ENCODE assay signal across 24 cellular contexts in genomic region chr16:85391769-85392583, GRCh38.
DNase-seq lines count a peak whose midpoint lies in the region; ATAC-seq and TF ChIP-seq lines count a peak whose summit lies in the region.
"Had no signal": no experiment of that assay in that cellular context is flagged by ENCODE, and none has a peak within 500 bp of the region (broad histone marks: within the 10 kb centered on the region; RNA-seq: fewer than 3 reads in every experiment).

No MANE protein-coding gene starts in this region.

- in situ Hi-C loops in HAP-1 (cut with MboI; ENCODE audit: low sequenced_read_pairs): no loop called here

- no peaks in the 10 kb centered on the region for H3K36me3 Mint-ChIP-seq in activated CD4-positive, alpha-beta T cell treated with anti-CD3 and anti-CD28 coated beads for 36 hours (ENCODE audit: low read depth)
- no peaks in the 10 kb centered on the region for H3K36me3 Mint-ChIP-seq in WTC11

- H3K4me1 ChIP-seq in rectal smooth muscle tissue (ENCODE audit: control insufficient read depth, insufficient read depth, low read length): peaks cover 27% of the 10 kb centered on the region
- H3K4me1 ChIP-seq in HAP-1: peaks cover 14% of the 10 kb centered on the region

- ATAC-seq in activated CD4-positive, alpha-beta T cell treated with anti-CD3 and anti-CD28 coated beads for 36 hours: no peak
- no peak for ATAC-seq in WTC11
- no peak for ATAC-seq in left ventricle myocardium superior
- ATAC-seq: GM23338 had no signal

- H3K4me3 ChIP-seq in rectal smooth muscle tissue (ENCODE audit: low read length) (no peak overlapping the region), HAP-1 (no peak overlapping the region)
- H3K4me3 ChIP-seq: GM23338, lung, suprapubic skin had no signal

- no peak for TF ChIP-seq CTCF in WTC11 (IDR thresholded peaks at IDR 0.05)

- peaks cover 4% of the 10 kb centered on the region for H3K27me3 Mint-ChIP-seq in activated CD4-positive, alpha-beta T cell treated with anti-CD3 and anti-CD28 coated beads for 36 hours
- H3K27me3 Mint-ChIP-seq in WTC11 (ENCODE audit: low read depth): no peaks in the 10 kb centered on the region

- intact Hi-C loops in activated CD4-positive, alpha-beta T cell treated with anti-CD3 and anti-CD28 coated beads for 36 hours (cut with DNase I, micrococcal nuclease): loop anchor here in 1 of 2 experiments (2.0 kb wide), 1 partner anchor 325 kb away; no protein-coding TSS in a partner anchor
- intact Hi-C loops in left ventricle myocardium superior (cut with micrococcal nuclease): no loop called here

- no peak overlapping the region for H3K9ac ChIP-seq in rectal smooth muscle tissue (ENCODE audit: low read length)

- H3K4me1 Mint-ChIP-seq in activated CD4-positive, alpha-beta T cell treated with anti-CD3 and anti-CD28 coated beads for 36 hours: no peaks in the 10 kb centered on the region
- peaks cover 30% of the 10 kb centered on the region for H3K4me1 Mint-ChIP-seq in WTC11

- H3K36me3 ChIP-seq in rectal smooth muscle tissue (ENCODE audit: control insufficient read depth, insufficient read depth, low read length) (no peaks in the 10 kb centered on the region), HAP-1 (replicated peaks) (no peaks in the 10 kb centered on the region)
- H3K36me3 ChIP-seq: suprapubic skin had no signal

- H3K27ac ChIP-seq in rectal smooth muscle tissue (ENCODE audit: low read depth, low read length): peak overlapping the region; percentile 76
- H3K27ac ChIP-seq: C4-2B, HL-60, suprapubic skin had no signal

- no peak overlapping the region for H3K4me3 Mint-ChIP-seq in activated CD4-positive, alpha-beta T cell treated with anti-CD3 and anti-CD28 coated beads for 36 hours
- H3K4me3 Mint-ChIP-seq in WTC11: no peak overlapping the region
- H3K4me3 Mint-ChIP-seq: GM23338, neural crest cell had no signal

- H3K9me3 Mint-ChIP-seq in activated CD4-positive, alpha-beta T cell treated with anti-CD3 and anti-CD28 coated beads for 36 hours (ENCODE audit: low read depth): no peaks in the 10 kb centered on the region
- peaks cover 7% of the 10 kb centered on the region; the same call in 1 of the 2 replicates for H3K9me3 Mint-ChIP-seq in WTC11
- H3K9me3 Mint-ChIP-seq: GM23338, neural crest cell had no signal

- POLR2A ChIA-PET in activated CD4-positive, alpha-beta T cell treated with anti-CD3 and anti-CD28 coated beads for 36 hours (lab: Charles Lee): no interaction called here
- POLR2A ChIA-PET in WTC11 (lab: Charles Lee): no interaction called here

- DNase-seq in activated CD4-positive, alpha-beta T cell treated with anti-CD3 and anti-CD28 coated beads for 36 hours: peak; percentile 2
- DNase-seq in activated CD4-positive, alpha-beta T cell treated with anti-CD3 and anti-CD28 coated beads, Interleukin-2, amount 50 U/mL, for 1 hour: no peak
- DNase-seq in WTC11 (ENCODE audit: low spot score): peak; percentile 4
- DNase-seq in left ventricle myocardium superior: peak; percentile 10
- no peak for DNase-seq in cerebellar nuclear complex (lab: John Stamatoyannopoulos, UW)
- no peak for DNase-seq in dermis blood vessel endothelial cell
- no peak for DNase-seq in HAP-1 (ENCODE audit: low spot score in 2 of 2)
- DNase-seq: 8988T; activated T-cell treated with anti-CD3 and anti-CD28 coated beads, Interleukin-2, amount 50 U/mL, for 48 hours; DMS79 treated with DMSO at 0.1 percent for 48 hours; effector CD4-positive, alpha-beta T cell; KG1; NCI-H1105; NCI-H2227 treated with DMSO at 0.1 percent for 48 hours; NK-92 treated with Interleukin-12 subunit alpha and Interleukin-12 subunit beta, amount 100 ng/mL, for 24 hours; SIG-M5; stimulated activated CD4-positive, alpha-beta T cell treated with anti-CD3 and anti-CD28 coated beads, Interleukin-2, amount 100 ng/mL, for 24 hours had no signal

- H3K27me3 ChIP-seq in rectal smooth muscle tissue (ENCODE audit: control insufficient read depth, insufficient read depth, low read length) (no peaks in the 10 kb centered on the region), HAP-1 (ENCODE audit: low read depth) (no peaks in the 10 kb centered on the region)
- H3K27me3 ChIP-seq: suprapubic skin had no signal

- no peak overlapping the region for H3K27ac Mint-ChIP-seq in activated CD4-positive, alpha-beta T cell treated with anti-CD3 and anti-CD28 coated beads for 36 hours
- H3K27ac Mint-ChIP-seq in WTC11: no peak overlapping the region
- H3K27ac Mint-ChIP-seq: GM23338 had no signal

- CTCF ChIA-PET in activated CD4-positive, alpha-beta T cell treated with anti-CD3 and anti-CD28 coated beads for 36 hours (lab: Charles Lee): interaction anchor here (2.7 kb wide), 1 partner anchor 224 kb away, joined by 9 read pairs; no protein-coding TSS in a partner anchor
- CTCF ChIA-PET in WTC11 (lab: Charles Lee): interaction anchor here (0.6 to 14.8 kb wide), 6 partner anchors 11 to 427 kb away, joined by 3 to 229 read pairs (median 10); no protein-coding TSS in a partner anchor

- H3K9me3 ChIP-seq in HAP-1: no peaks in the 10 kb centered on the region
- H3K9me3 ChIP-seq: suprapubic skin had no signal

TF ChIP-seq in WTC11, 78 proteins besides CTCF, POLR2A, EP300 and RAD21:
- TF ChIP-seq ETV6 (CRISPR knock-in tag; IDR thresholded peaks at IDR 0.05) (no peak), ZNF512 (CRISPR knock-in tag; IDR thresholded peaks at IDR 0.05; ENCODE audit: borderline replicate concordance) (no peak), IRF2 (CRISPR knock-in tag; IDR thresholded peaks at IDR 0.05; ENCODE audit: borderline replicate concordance, low read depth) (no peak), E2F4 (CRISPR knock-in tag; IDR thresholded peaks at IDR 0.05; ENCODE audit: borderline replicate concordance, low read depth) (no peak), ZSCAN18 (CRISPR knock-in tag; IDR thresholded peaks at IDR 0.05) (no peak), ZBTB43 (CRISPR knock-in tag; IDR thresholded peaks at IDR 0.05) (no peak)

Comparison
In these comparisons a context has a peak if more than half of its experiments do, and no peak if none do; other contexts are left out.
1. DNase-seq: peak in activated CD4-positive, alpha-beta T cell treated with anti-CD3 and anti-CD28 coated beads for 36 hours (single experiment), WTC11 (single experiment) and left ventricle myocardium superior (single experiment); none in activated CD4-positive, alpha-beta T cell treated with anti-CD3 and anti-CD28 coated beads, Interleukin-2, amount 50 U/mL, for 1 hour (single experiment), cerebellar nuclear complex (0 of 2), dermis blood vessel endothelial cell (single experiment) and HAP-1 (0 of 2).